Comparison of ENCODE assay signal across 26 cellular contexts in genomic region chr3:151196441-151196840, GRCh38. TPM values are rescaled to one million over a fixed set of nuclear protein-coding genes. Genes with fewer than 3 reads are reported as not detected.
DNase-seq lines count a peak whose midpoint lies in the region; ATAC-seq, FAIRE-seq and TF ChIP-seq lines count a peak whose summit lies in the region.
"Had no signal": no experiment of that assay in that cellular context is flagged by ENCODE, and none has a peak within 500 bp of the region (broad histone marks: within the 10 kb centered on the region; RNA-seq: fewer than 3 reads in every experiment).

No MANE protein-coding gene starts in this region.

- H3K27me3 ChIP-seq in astrocyte (ENCODE audit: insufficient read depth, low read length), result no peaks in the 10 kb centered on the region
- H3K27me3 ChIP-seq in MG63, result no peaks in the 10 kb centered on the region
- H3K27me3 ChIP-seq: esophagus squamous epithelium, neural progenitor cell had no signal

- no peaks in the 10 kb centered on the region for H3K27me3 Mint-ChIP-seq in activated naive CD4-positive, alpha-beta T cell treated with anti-CD3 and anti-CD28 coated beads, Interleukin-2, amount 50 U/mL, for 24 hours
- H3K27me3 Mint-ChIP-seq in WTC11 (ENCODE audit: low read depth) (no peaks in the 10 kb centered on the region), astrocyte (ENCODE audit: low read depth, unreplicated experiment) (no peaks in the 10 kb centered on the region)
- no peaks in the 10 kb centered on the region for H3K27me3 Mint-ChIP-seq in stimulated activated naive CD8-positive, alpha-beta T cell treated with anti-CD3 and anti-CD28 coated beads, Interleukin-15, amount 100 ng/mL, for 72 hours
- H3K27me3 Mint-ChIP-seq: activated CD4-positive, alpha-beta T cell treated with anti-CD3 and anti-CD28 coated beads, Interleukin-2, amount 10 ng/mL, durations not matched to agents 7 days and 5 days; activated naive CD8-positive, alpha-beta T cell; central memory CD8-positive, alpha-beta T cell; dendritic cell treated with granulocyte-macrophage colony-stimulating factor and Interleukin-4, amounts not matched to agents 40 ng/mL and 50 ng/mL, for 4 days; stimulated activated memory B cell treated with anti-CD40 and anti-IgM and Interleukin-4, amounts not matched to agents 10 μg/mL and 1 μg/mL and 100 μg/mL, for 72 hours had no signal

- no peaks in the 10 kb centered on the region for H4K20me1 ChIP-seq in astrocyte (ENCODE audit: insufficient read depth, low read length)

- no peak overlapping the region for H3K9ac ChIP-seq in astrocyte (ENCODE audit: low read length)
- H3K9ac ChIP-seq: KMS-11, neural progenitor cell, parathyroid adenoma had no signal

- peak overlapping the region; percentile 41 for H3K27ac Mint-ChIP-seq in activated naive CD4-positive, alpha-beta T cell treated with anti-CD3 and anti-CD28 coated beads, Interleukin-2, amount 50 U/mL, for 24 hours
- H3K27ac Mint-ChIP-seq in WTC11 (0 out of 2 replicates have a peak overlapping the region, but pooled peaks have one; percentile 15), astrocyte (ENCODE audit: unreplicated experiment) (peak overlapping the region; percentile 56)
- peak overlapping the region in 1 of 2 donors; percentile 11 for H3K27ac Mint-ChIP-seq in stimulated activated naive CD8-positive, alpha-beta T cell treated with anti-CD3 and anti-CD28 coated beads, Interleukin-15, amount 100 ng/mL, for 72 hours
- H3K27ac Mint-ChIP-seq: activated CD4-positive, alpha-beta T cell treated with anti-CD3 and anti-CD28 coated beads, Interleukin-2, amount 10 ng/mL, durations not matched to agents 7 days and 5 days; CD14-positive monocyte; dendritic cell treated with granulocyte-macrophage colony-stimulating factor and Interleukin-4, amounts not matched to agents 40 ng/mL and 50 ng/mL, for 4 days; neural progenitor cell; stimulated activated memory B cell treated with anti-CD40 and anti-IgM and Interleukin-4, amounts not matched to agents 10 μg/mL and 1 μg/mL and 100 μg/mL, for 72 hours had no signal

- no peaks in the 10 kb centered on the region for H3K4me1 ChIP-seq in astrocyte (ENCODE audit: insufficient read depth, low read length)
- H3K4me1 ChIP-seq: esophagus squamous epithelium, neural progenitor cell, parathyroid adenoma had no signal

- H3K4me1 Mint-ChIP-seq in activated naive CD4-positive, alpha-beta T cell treated with anti-CD3 and anti-CD28 coated beads, Interleukin-2, amount 50 U/mL, for 24 hours, result peaks cover 39% of the 10 kb centered on the region
- H3K4me1 Mint-ChIP-seq in WTC11 (no peaks in the 10 kb centered on the region), astrocyte (ENCODE audit: low read depth, unreplicated experiment) (peaks cover 20% of the 10 kb centered on the region)
- H3K4me1 Mint-ChIP-seq in stimulated activated naive CD8-positive, alpha-beta T cell treated with anti-CD3 and anti-CD28 coated beads, Interleukin-15, amount 100 ng/mL, for 72 hours, result peaks cover 49% of the 10 kb centered on the region
- H3K4me1 Mint-ChIP-seq: CD14-positive monocyte, neural progenitor cell had no signal

- H3K36me3 Mint-ChIP-seq in activated naive CD4-positive, alpha-beta T cell treated with anti-CD3 and anti-CD28 coated beads, Interleukin-2, amount 50 U/mL, for 24 hours, result peaks cover 28% of the 10 kb centered on the region
- peaks cover 9% of the 10 kb centered on the region for H3K36me3 Mint-ChIP-seq in WTC11
- no peaks in the 10 kb centered on the region for H3K36me3 Mint-ChIP-seq in astrocyte (ENCODE audit: low read depth, unreplicated experiment)
- H3K36me3 Mint-ChIP-seq: CD14-positive monocyte; stimulated activated memory B cell treated with anti-CD40 and anti-IgM and Interleukin-4, amounts not matched to agents 10 μg/mL and 1 μg/mL and 100 μg/mL, for 72 hours had no signal

- H3K4me3 ChIP-seq in astrocyte (ENCODE audit: insufficient read depth, low read depth, low read length) (no peak overlapping the region), MG63 (no peak overlapping the region)
- H3K4me3 ChIP-seq: esophagus squamous epithelium, neural progenitor cell, SK-N-MC had no signal

- DNase-seq in activated naive CD4-positive, alpha-beta T cell treated with Interleukin-2 at 50 U/mL for 16 hours, result no peak
- DNase-seq in WTC11 (ENCODE audit: low spot score) (no peak), astrocyte (ENCODE audit: low read depth) (no peak), germinal center (ENCODE audit: low spot score) (no peak), MG63 (no peak)
- no peak for DNase-seq in stimulated activated naive CD8-positive, alpha-beta T cell treated with anti-CD3 and anti-CD28 coated beads, Interleukin-15, amount 100 ng/mL, for 72 hours
- DNase-seq: activated CD4-positive, alpha-beta T cell treated with anti-CD3 and anti-CD28 coated beads, Interleukin-2, amount 10 ng/mL, durations not matched to agents 7 days and 5 days; esophagus squamous epithelium; left colon; NCI-H1417; NCI-H2081 treated with DMSO at 0.1 percent for 48 hours; NCI-H345; right cardiac atrium; stimulated activated CD4-positive, alpha-beta T cell treated with anti-CD3 and anti-CD28 coated beads, Interleukin-4, amount 100 ng/mL, for 24 hours had no signal

- H3K4me3 Mint-ChIP-seq in activated naive CD4-positive, alpha-beta T cell treated with anti-CD3 and anti-CD28 coated beads, Interleukin-2, amount 50 U/mL, for 24 hours, result no peak overlapping the region
- H3K4me3 Mint-ChIP-seq in WTC11 (no peak overlapping the region), astrocyte (ENCODE audit: unreplicated experiment) (no peak overlapping the region)
- H3K4me3 Mint-ChIP-seq in stimulated activated naive CD8-positive, alpha-beta T cell treated with anti-CD3 and anti-CD28 coated beads, Interleukin-15, amount 100 ng/mL, for 72 hours, result no peak overlapping the region
- H3K4me3 Mint-ChIP-seq: activated CD4-positive, alpha-beta T cell treated with anti-CD3 and anti-CD28 coated beads, Interleukin-2, amount 10 ng/mL, durations not matched to agents 7 days and 5 days; activated naive CD8-positive, alpha-beta T cell; CD14-positive monocyte; central memory CD8-positive, alpha-beta T cell; dendritic cell treated with granulocyte-macrophage colony-stimulating factor and Interleukin-4, amounts not matched to agents 40 ng/mL and 50 ng/mL, for 4 days; neural progenitor cell; stimulated activated memory B cell treated with anti-CD40 and anti-IgM and Interleukin-4, amounts not matched to agents 10 μg/mL and 1 μg/mL and 100 μg/mL, for 72 hours had no signal

- H2AFZ ChIP-seq in astrocyte (ENCODE audit: low read depth, low read length), result no peak overlapping the region
- H2AFZ ChIP-seq: neural progenitor cell, parathyroid adenoma had no signal

- POLR2A ChIA-PET in WTC11 (lab: Charles Lee), result no interaction called here

- FAIRE-seq in astrocyte (lab: Jason Lieb, UNC), result no peak
- FAIRE-seq: frontal cortex had no signal

- no peak overlapping the region for H3K27ac ChIP-seq in astrocyte (ENCODE audit: low read depth, low read length)
- H3K27ac ChIP-seq: esophagus squamous epithelium, KMS-11, neural progenitor cell, parathyroid adenoma, SK-N-MC had no signal

- H3K4me2 ChIP-seq in astrocyte (ENCODE audit: low read length), result no peak overlapping the region
- H3K4me2 ChIP-seq: KMS-11, neural progenitor cell had no signal

- H3K36me3 ChIP-seq in astrocyte (ENCODE audit: insufficient read depth, low read length) (no peaks in the 10 kb centered on the region), MG63 (no peaks in the 10 kb centered on the region)
- H3K36me3 ChIP-seq: esophagus squamous epithelium, neural progenitor cell had no signal

- H3K9me3 Mint-ChIP-seq in activated naive CD4-positive, alpha-beta T cell treated with anti-CD3 and anti-CD28 coated beads, Interleukin-2, amount 50 U/mL, for 24 hours, result peaks cover under 1% of the 10 kb centered on the region
- no peaks in the 10 kb centered on the region for H3K9me3 Mint-ChIP-seq in WTC11
- no peaks in the 10 kb centered on the region for H3K9me3 Mint-ChIP-seq in astrocyte (ENCODE audit: unreplicated experiment)
- H3K9me3 Mint-ChIP-seq in stimulated activated naive CD8-positive, alpha-beta T cell treated with anti-CD3 and anti-CD28 coated beads, Interleukin-15, amount 100 ng/mL, for 72 hours, result peaks cover 5 to 8% of the 10 kb centered on the region in 2 donors
- H3K9me3 Mint-ChIP-seq: CD14-positive monocyte; central memory CD8-positive, alpha-beta T cell; dendritic cell treated with granulocyte-macrophage colony-stimulating factor and Interleukin-4, amounts not matched to agents 40 ng/mL and 50 ng/mL, for 4 days; neural progenitor cell; stimulated activated memory B cell treated with anti-CD40 and anti-IgM and Interleukin-4, amounts not matched to agents 10 μg/mL and 1 μg/mL and 100 μg/mL, for 72 hours had no signal

- ATAC-seq in WTC11, result no peak
- peak; percentile 79 for ATAC-seq in stimulated activated naive CD8-positive, alpha-beta T cell treated with anti-CD3 and anti-CD28 coated beads, Interleukin-15, amount 100 ng/mL, for 72 hours
- ATAC-seq: left colon; right cardiac atrium; stimulated activated memory B cell treated with anti-CD40 and anti-IgM and Interleukin-4, amounts not matched to agents 10 μg/mL and 1 μg/mL and 100 μg/mL, for 72 hours had no signal

- TF ChIP-seq CTCF in WTC11 (IDR thresholded peaks at IDR 0.05) (no peak), astrocyte (IDR thresholded peaks at IDR 0.05; ENCODE audit: insufficient read depth, low read depth, low read length) (no peak)

- H3K9me3 ChIP-seq in astrocyte (ENCODE audit: insufficient read depth, low read depth, low read length), result no peaks in the 10 kb centered on the region
- H3K9me3 ChIP-seq in MG63, result no peaks in the 10 kb centered on the region
- H3K9me3 ChIP-seq: esophagus squamous epithelium had no signal

- H3K79me2 ChIP-seq in astrocyte (ENCODE audit: insufficient read depth, low read length), result no peaks in the 10 kb centered on the region
- H3K79me2 ChIP-seq: parathyroid adenoma had no signal

- CTCF ChIA-PET in WTC11 (lab: Charles Lee), result interaction anchor here (0.9 kb wide), 1 partner anchor 28 kb away, joined by 3 read pairs; no protein-coding TSS in a partner anchor

TF ChIP-seq in WTC11, 78 proteins besides CTCF, POLR2A, EP300 and RAD21:
- TF ChIP-seq ZBTB21 (CRISPR knock-in tag; IDR thresholded peaks at IDR 0.05; ENCODE audit: borderline replicate concordance), result no peak
- no peak for TF ChIP-seq TEAD1 (CRISPR knock-in tag; IDR thresholded peaks at IDR 0.05)
- TF ChIP-seq SMAD4 (CRISPR knock-in tag; IDR thresholded peaks at IDR 0.05), result no peak
- no peak for TF ChIP-seq MXD4 (CRISPR knock-in tag; IDR thresholded peaks at IDR 0.05; ENCODE audit: borderline replicate concordance)
TF ChIP-seq in WTC11: peak in this region for 0.

RNA-seq across cellular contexts. Expression of gene GPR171, which starts 6.6 kb away (rescaled TPM):
- total RNA-seq in WTC11 (2021), result 0.17 to 0.32 TPM in 2 of 3 replicates, not detected in the other
- not detected in 2 replicates for total RNA-seq in astrocyte
- not detected in 2 replicates for total RNA-seq in MG63 (2014; rRNA removed; shearing (Covaris generic); ENCODE audit: low replicate concordance)
- total RNA-seq: frontal cortex, temporal lobe had no signal
